18 cellular contexts compared by ENCODE assay signal in the genomic region with DNA sequence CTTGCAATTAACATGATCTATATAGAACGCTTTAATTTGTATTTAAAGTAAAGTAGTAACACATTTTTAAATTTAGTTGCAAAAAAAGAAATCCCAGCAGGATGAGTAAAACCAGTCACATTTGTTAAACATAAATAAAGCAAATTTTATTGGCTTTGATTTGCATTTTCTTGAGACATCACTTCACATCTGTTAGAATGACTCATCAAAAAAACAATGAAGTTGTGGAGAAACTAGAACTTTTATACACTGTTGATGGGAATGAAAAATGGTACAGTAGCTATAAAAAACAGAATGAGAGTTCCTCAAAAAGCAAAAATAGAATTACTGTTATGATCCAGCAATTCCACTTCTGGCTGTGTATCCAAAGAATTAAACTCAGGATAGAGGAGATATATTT.
A peak's percentile ranks its signal among the peaks of the same experiment; 100 is the strongest.
DNase-seq lines count a peak whose midpoint lies in the region; ATAC-seq, FAIRE-seq and TF ChIP-seq lines count a peak whose summit lies in the region.
"Had no signal": no experiment of that assay in that cellular context is flagged by ENCODE, and none has a peak within 500 bp of the region (broad histone marks: within the 10 kb centered on the region; RNA-seq: fewer than 3 reads in every experiment).

No MANE protein-coding gene starts in this region.

- H3K4me1 ChIP-seq in HepG2 (ENCODE audit: insufficient read depth, low read length), result no peaks in the 10 kb centered on the region
- no peaks in the 10 kb centered on the region for H3K4me1 ChIP-seq in right lobe of liver
- no peaks in the 10 kb centered on the region for H3K4me1 ChIP-seq in astrocyte (ENCODE audit: insufficient read depth, low read length)
- no peaks in the 10 kb centered on the region for H3K4me1 ChIP-seq in CD8-positive, alpha-beta T cell (ENCODE audit: insufficient read depth, low read length)

- intact Hi-C loops in HepG2 (cut with micrococcal nuclease; ENCODE audit: unreplicated experiment) (no loop called here), right lobe of liver (cut with DNase I) (no loop called here)
- intact Hi-C loops in CD8-positive, alpha-beta T cell (cut with DNase I, micrococcal nuclease), result no loop called here

- H3K9me3 ChIP-seq in HepG2 (ENCODE audit: low read length) (no peaks in the 10 kb centered on the region), right lobe of liver (no peaks in the 10 kb centered on the region), astrocyte (ENCODE audit: insufficient read depth, low read depth, low read length) (no peaks in the 10 kb centered on the region)
- H3K9me3 ChIP-seq in CD8-positive, alpha-beta T cell (ENCODE audit: low read length), result no peaks in the 10 kb centered on the region

- CTCF ChIA-PET in HepG2 (lab: Yijun Ruan, JAX; ENCODE audit: low intra/inter-chr PET ratio, low total read pairs), result no interaction called here
- CTCF ChIA-PET in CD8-positive, alpha-beta T cell (lab: Charles Lee), result no interaction called here

- no peak for DNase-seq in HepG2 (ENCODE audit: low spot score)
- DNase-seq in right lobe of liver, result no peak
- DNase-seq in astrocyte (ENCODE audit: low read depth), result peak; percentile 43
- no peak for DNase-seq in UCSD-AML1 (lab: John Stamatoyannopoulos, UW; ENCODE audit: unreplicated experiment)
- no peak for DNase-seq in CD8-positive, alpha-beta T cell
- DNase-seq: 8988T; CD4-positive, alpha-beta memory T cell; COR-L47; DND-41; GDM1 had no signal

- TF ChIP-seq RAD21 in HepG2 (CRISPR knock-in tag; IDR thresholded peaks at IDR 0.05), result no peak

- POLR2A ChIA-PET in HepG2 (lab: Yijun Ruan, JAX), result no interaction called here
- POLR2A ChIA-PET in CD8-positive, alpha-beta T cell (lab: Charles Lee), result no interaction called here

- TF ChIP-seq CTCF in HepG2 (CRISPR knock-in tag; IDR thresholded peaks at IDR 0.05) (no peak), right lobe of liver (IDR thresholded peaks at IDR 0.05) (no peak), astrocyte (IDR thresholded peaks at IDR 0.05; ENCODE audit: insufficient read depth, low read depth, low read length) (no peak)
- TF ChIP-seq CTCF in CD8-positive, alpha-beta T cell (IDR thresholded peaks at IDR 0.05), result no peak

- no TSS peak for BruUV-seq in HepG2 (replicated peaks; lab: Mats Ljungman, UMichigan)

- H3K27me3 ChIP-seq in HepG2 (ENCODE audit: control insufficient read depth in 1 of 2, insufficient read depth in 2 of 2, low read length in 2 of 2) (no peaks in the 10 kb centered on the region), right lobe of liver (peaks cover 0 to 3% of the 10 kb centered on the region in 2 donors), astrocyte (ENCODE audit: insufficient read depth, low read length) (no peaks in the 10 kb centered on the region)
- H3K27me3 ChIP-seq in CD8-positive, alpha-beta T cell (ENCODE audit: insufficient read depth, low read length), result no peaks in the 10 kb centered on the region

- H3K4me2 ChIP-seq in HepG2 (ENCODE audit: low read depth, low read length), result no peak overlapping the region
- no peak overlapping the region for H3K4me2 ChIP-seq in astrocyte (ENCODE audit: low read length)

- peaks cover 6% of the 10 kb centered on the region for H3K4me1 Mint-ChIP-seq in astrocyte (ENCODE audit: low read depth, unreplicated experiment)
- no peaks in the 10 kb centered on the region for H3K4me1 Mint-ChIP-seq in CD8-positive, alpha-beta T cell (ENCODE audit: low read depth)
- H3K4me1 Mint-ChIP-seq: B cell; CD4-positive, alpha-beta memory T cell had no signal

- H3K9ac ChIP-seq in HepG2 (ENCODE audit: insufficient read depth, low read depth, low read length) (no peak overlapping the region), astrocyte (ENCODE audit: low read length) (no peak overlapping the region)

- in situ Hi-C loops in HepG2 (cut with HindIII; ENCODE audit: extremely low pct_ligation_motif_present, low pct_unique_long_range_greater_than_20kb), result no loop called here

- no peaks in the 10 kb centered on the region for H3K36me3 Mint-ChIP-seq in astrocyte (ENCODE audit: low read depth, unreplicated experiment)
- H3K36me3 Mint-ChIP-seq in CD8-positive, alpha-beta T cell, result no peaks in the 10 kb centered on the region
- H3K36me3 Mint-ChIP-seq: CD4-positive, alpha-beta memory T cell had no signal

- no peaks in the 10 kb centered on the region for H3K79me2 ChIP-seq in HepG2 (ENCODE audit: insufficient read depth, low read length)
- H3K79me2 ChIP-seq in astrocyte (ENCODE audit: insufficient read depth, low read length), result no peaks in the 10 kb centered on the region

- H3K9me3 Mint-ChIP-seq in astrocyte (ENCODE audit: unreplicated experiment), result no peaks in the 10 kb centered on the region
- H3K9me3 Mint-ChIP-seq in CD8-positive, alpha-beta T cell, result peaks cover 2% of the 10 kb centered on the region

- 0% methylated on average over 1 of the region's 1 CpG for WGBS in HepG2 (ENCODE audit: low lambda C conversion rate)
- 46% methylated on average over 1 of the region's 1 CpG for WGBS in right lobe of liver (ENCODE audit: insufficient coverage, low coverage, low lambda C conversion rate, missing lambda C conversion rate)

- H2AFZ ChIP-seq in HepG2 (ENCODE audit: low read length) (no peak overlapping the region), astrocyte (ENCODE audit: low read depth, low read length) (no peak overlapping the region)

- H3K36me3 ChIP-seq in HepG2 (replicated peaks in 1 of 2; ENCODE audit: control insufficient read depth in 1 of 2, insufficient read depth in 2 of 2, low read length in 2 of 2), result no peaks in the 10 kb centered on the region
- H3K36me3 ChIP-seq in right lobe of liver, result no peaks in the 10 kb centered on the region
- no peaks in the 10 kb centered on the region for H3K36me3 ChIP-seq in astrocyte (ENCODE audit: insufficient read depth, low read length)
- H3K36me3 ChIP-seq in CD8-positive, alpha-beta T cell (ENCODE audit: insufficient read depth, low read length), result no peaks in the 10 kb centered on the region

- no peaks in the 10 kb centered on the region for H3K27me3 Mint-ChIP-seq in astrocyte (ENCODE audit: low read depth, unreplicated experiment)
- no peaks in the 10 kb centered on the region for H3K27me3 Mint-ChIP-seq in CD8-positive, alpha-beta T cell (ENCODE audit: low read depth)
- H3K27me3 Mint-ChIP-seq: B cell; CD4-positive, alpha-beta memory T cell had no signal

- H3K4me3 Mint-ChIP-seq in astrocyte (ENCODE audit: unreplicated experiment), result no peak overlapping the region
- H3K4me3 Mint-ChIP-seq in CD8-positive, alpha-beta T cell, result no peak overlapping the region
- H3K4me3 Mint-ChIP-seq: B cell; CD4-positive, alpha-beta memory T cell had no signal

- H4K20me1 ChIP-seq in HepG2 (ENCODE audit: insufficient read depth, low read length) (no peaks in the 10 kb centered on the region), astrocyte (ENCODE audit: insufficient read depth, low read length) (no peaks in the 10 kb centered on the region)

- H3K4me3 ChIP-seq in HepG2 (replicated peaks in 1 of 3; ENCODE audit: insufficient read depth in 1 of 3, low read depth in 2 of 3, low read length in 3 of 3) (no peak overlapping the region), right lobe of liver (no peak overlapping the region), astrocyte (ENCODE audit: insufficient read depth, low read depth, low read length) (no peak overlapping the region)
- no peak overlapping the region for H3K4me3 ChIP-seq in CD8-positive, alpha-beta T cell (ENCODE audit: low read depth, low read length)

- TF ChIP-seq POLR2A in HepG2 (IDR thresholded peaks at IDR 0.05; ENCODE audit: insufficient read depth in 1 of 2, low read depth in 2 of 2, low read length in 2 of 2), result no peak
- no peak for TF ChIP-seq POLR2A in right lobe of liver (IDR thresholded peaks at IDR 0.05)

- TF ChIP-seq EP300 in HepG2 (IDR thresholded peaks at IDR 0.05; ENCODE audit: low read depth in 2 of 2, low read length in 2 of 2) (no peak), HepG2 (CRISPR knock-in tag; IDR thresholded peaks at IDR 0.05; ENCODE audit: borderline replicate concordance) (no peak)

- no peak overlapping the region for H3K27ac ChIP-seq in HepG2 (ENCODE audit: extremely low read length, insufficient read depth, low read length)
- H3K27ac ChIP-seq in right lobe of liver, result no peak overlapping the region
- H3K27ac ChIP-seq in astrocyte (ENCODE audit: low read depth, low read length), result no peak overlapping the region
- H3K27ac ChIP-seq in CD8-positive, alpha-beta T cell (ENCODE audit: low read depth, low read length), result no peak overlapping the region

- H3K27ac Mint-ChIP-seq in astrocyte (ENCODE audit: unreplicated experiment), result no peak overlapping the region
- H3K27ac Mint-ChIP-seq in CD8-positive, alpha-beta T cell, result no peak overlapping the region
- H3K27ac Mint-ChIP-seq: B cell; CD4-positive, alpha-beta memory T cell had no signal

- ATAC-seq in HepG2, result no peak
- no peak for ATAC-seq in right lobe of liver
- no peak for ATAC-seq in GM18867 (IDR thresholded peaks at IDR 0.05; ENCODE audit: unreplicated experiment)
- no peak for ATAC-seq in CD8-positive, alpha-beta T cell
- ATAC-seq: HCT116 had no signal

- no peak for FAIRE-seq in HepG2 (lab: Jason Lieb, UNC)
- FAIRE-seq in astrocyte (lab: Jason Lieb, UNC), result peak; percentile 89
- FAIRE-seq in endometrium (lab: Jason Lieb, UNC), result peak; percentile 46
- FAIRE-seq: GM12892, GM19239, H54, HTR-8/SVneo had no signal

TF ChIP-seq in HepG2, 621 proteins besides CTCF, POLR2A, EP300 and RAD21:
- TF ChIP-seq ZNF431 (CRISPR knock-in tag; IDR thresholded peaks at IDR 0.05; ENCODE audit: borderline replicate concordance, low read depth) (no peak), ZNF33A (CRISPR knock-in tag; IDR thresholded peaks at IDR 0.05; ENCODE audit: borderline replicate concordance) (no peak), BORCS8-MEF2B (CRISPR knock-in tag; IDR thresholded peaks at IDR 0.05) (no peak), ZNF556 (CRISPR knock-in tag; IDR thresholded peaks at IDR 0.05; ENCODE audit: borderline replicate concordance) (no peak), NFE2L2 (IDR thresholded peaks at IDR 0.05; ENCODE audit: low read length) (peak; percentile 65), ZFP41 (CRISPR knock-in tag; IDR thresholded peaks at IDR 0.05; ENCODE audit: borderline replicate concordance) (no peak), FOXA3 (CRISPR knock-in tag; IDR thresholded peaks at IDR 0.05) (no peak), SRY (CRISPR knock-in tag; IDR thresholded peaks at IDR 0.05) (no peak), ZNF619 (CRISPR knock-in tag; IDR thresholded peaks at IDR 0.05) (no peak)
